Comparison of ENCODE assay signal across 27 cellular contexts in the genomic region with DNA sequence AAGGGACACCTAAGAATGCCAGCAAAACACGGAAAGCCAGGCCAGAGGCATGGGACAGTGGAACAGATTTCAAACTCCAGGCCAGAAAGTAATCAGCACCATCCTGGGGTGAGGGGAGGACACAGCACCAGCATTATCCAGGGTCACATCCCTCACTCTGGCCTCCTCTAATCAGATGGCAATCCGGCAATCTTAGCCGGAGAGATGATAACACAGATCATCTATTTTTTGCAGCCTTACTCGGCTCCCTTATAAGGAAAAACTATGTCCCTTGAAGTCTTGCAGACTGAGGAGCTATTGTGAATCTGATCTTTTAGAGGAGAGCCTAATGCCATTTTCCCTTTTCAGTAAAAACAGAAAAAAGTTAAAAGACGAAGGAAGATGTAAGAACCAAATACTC. TPM values are rescaled to one million over a fixed set of nuclear protein-coding genes. Genes with fewer than 3 reads are reported as not detected.
DNase-seq lines count a peak whose midpoint lies in the region; ATAC-seq and TF ChIP-seq lines count a peak whose summit lies in the region.
"Had no signal": no experiment of that assay in that cellular context is flagged by ENCODE, and none has a peak within 500 bp of the region (broad histone marks: within the 10 kb centered on the region; RNA-seq: fewer than 3 reads in every experiment).

No MANE protein-coding gene starts in this region.

- no peak overlapping the region for H2BK20ac ChIP-seq in IMR-90 (ENCODE audit: low read depth, low read length)

- intact Hi-C loops in IMR-90 (cut with micrococcal nuclease) = no loop called here

- H4K8ac ChIP-seq in IMR-90 (ENCODE audit: low read depth in 2 of 2, low read length in 2 of 2) = no peak overlapping the region

- H3K27me3 Mint-ChIP-seq in nephron progenitor cell (ENCODE audit: low read depth, poor library complexity) (peaks cover 9% of the 10 kb centered on the region), HFFc6 (ENCODE audit: insufficient read depth) (peaks cover 7% of the 10 kb centered on the region)
- peaks cover 37% of the 10 kb centered on the region for H3K27me3 Mint-ChIP-seq in activated CD8-positive, alpha-beta memory T cell treated with anti-CD3 and anti-CD28 coated beads, Interleukin-2, amount 10 ng/mL, durations not matched to agents 7 days and 5 days

- dilution Hi-C loops in IMR-90 (cut with HindIII; ENCODE audit: low sequenced_read_pairs, unreplicated experiment) = no loop called here

- CTCF ChIA-PET in IMR-90 (lab: Yijun Ruan, JAX) = interaction anchor here (2.4 kb wide), 1 partner anchor 15 kb away, joined by 8 read pairs; no protein-coding TSS in a partner anchor
- CTCF ChIA-PET in activated CD8-positive, alpha-beta memory T cell treated with anti-CD3 and anti-CD28 coated beads, Interleukin-2, amount 10 ng/mL, durations not matched to agents 7 days and 5 days (lab: Charles Lee) = interaction anchor here (1.4 to 2.5 kb wide), 2 partner anchors 15 to 16 kb away, joined by 3 to 11 read pairs; a partner anchor contains a TSS

- no peak overlapping the region for H2AK9ac ChIP-seq in IMR-90 (replicated peaks; ENCODE audit: low read depth, low read length, poor library complexity)

- BruUV-seq in IMR-90 (replicated peaks; lab: Mats Ljungman, UMichigan) = no TSS peak

- H3K36me3 Mint-ChIP-seq in nephron progenitor cell (ENCODE audit: low read depth) (peaks cover 3% of the 10 kb centered on the region), HFFc6 (ENCODE audit: low read depth) (no peaks in the 10 kb centered on the region)
- H3K36me3 Mint-ChIP-seq in activated CD8-positive, alpha-beta memory T cell treated with anti-CD3 and anti-CD28 coated beads, Interleukin-2, amount 10 ng/mL, durations not matched to agents 7 days and 5 days = no peaks in the 10 kb centered on the region

- no peaks in the 10 kb centered on the region for H3F3A ChIP-seq in smooth muscle cell (ENCODE audit: low read depth)

- H3K9me1 ChIP-seq in IMR-90 (ENCODE audit: insufficient read depth, low read length) = no peaks in the 10 kb centered on the region

- H3K9ac ChIP-seq in IMR-90 (ENCODE audit: low read depth, low read length) = no peak overlapping the region
- no peak overlapping the region for H3K9ac ChIP-seq in smooth muscle cell (ENCODE audit: low read depth)
- H3K9ac ChIP-seq: BLaER1 treated with 17β-estradiol and CSF1 and Interleukin-3, amounts not matched to agents 10 nM and 100 nM had no signal

- peaks cover 21% of the 10 kb centered on the region for H3K27me3 ChIP-seq in IMR-90 (ENCODE audit: control insufficient read depth, insufficient read depth, low read length)
- H3K27me3 ChIP-seq in smooth muscle cell (ENCODE audit: low read depth) = no peaks in the 10 kb centered on the region
- H3K27me3 ChIP-seq: BLaER1 treated with 17β-estradiol and CSF1 and Interleukin-3, amounts not matched to agents 10 nM and 100 nM; SJSA1 had no signal

- WGBS in IMR-90 (ENCODE audit: extremely low coverage in 2 of 2, insufficient read length in 1 of 2), 2 experiments = no CpG with 5 or more reads among the region's 5 CpGs
- 40% methylated on average over 5 of the region's 5 CpGs for WGBS in smooth muscle cell (ENCODE audit: low lambda C conversion rate)

- H2AFZ ChIP-seq in IMR-90 (replicated peaks; ENCODE audit: low read length, poor library complexity) (peak overlapping the region; percentile 5), smooth muscle cell (ENCODE audit: low read depth) (peak overlapping the region; percentile 15)
- H2AFZ ChIP-seq: PC-9 had no signal

- H3K4me3 ChIP-seq in IMR-90 (ENCODE audit: insufficient read depth, low read depth, low read length) = no peak overlapping the region
- H3K4me3 ChIP-seq in smooth muscle cell = no peak overlapping the region
- H3K4me3 ChIP-seq: A549; BLaER1 treated with 17β-estradiol and CSF1 and Interleukin-3, amounts not matched to agents 10 nM and 100 nM; GM12878; MG63; PC-9; SJSA1 had no signal

- H3K36me3 ChIP-seq in IMR-90 (ENCODE audit: control insufficient read depth, insufficient read depth, low read length) (no peaks in the 10 kb centered on the region), smooth muscle cell (ENCODE audit: low read depth) (no peaks in the 10 kb centered on the region)
- H3K36me3 ChIP-seq: BLaER1 treated with 17β-estradiol and CSF1 and Interleukin-3, amounts not matched to agents 10 nM and 100 nM; MG63; SJSA1 had no signal

- H3K4me1 ChIP-seq in IMR-90 (ENCODE audit: control insufficient read depth, insufficient read depth, low read length) = no peaks in the 10 kb centered on the region
- H3K4me1 ChIP-seq in smooth muscle cell (ENCODE audit: low read depth) = no peaks in the 10 kb centered on the region
- H3K4me1 ChIP-seq: A549, SJSA1 had no signal

- H4K20me1 ChIP-seq in IMR-90 (ENCODE audit: insufficient read depth, low read length) (no peaks in the 10 kb centered on the region), smooth muscle cell (ENCODE audit: low read depth) (no peaks in the 10 kb centered on the region)
- H4K20me1 ChIP-seq: BLaER1 treated with 17β-estradiol and CSF1 and Interleukin-3, amounts not matched to agents 10 nM and 100 nM had no signal

- H3K79me1 ChIP-seq in IMR-90 (ENCODE audit: low read depth in 1 of 2, low read length in 2 of 2) = no peaks in the 10 kb centered on the region

- no peaks in the 10 kb centered on the region for H3K79me2 ChIP-seq in smooth muscle cell (ENCODE audit: low read depth)

- no peak overlapping the region for H2BK120ac ChIP-seq in IMR-90 (ENCODE audit: low read depth, low read length)

- no peak for TF ChIP-seq CTCF in IMR-90 (conservative IDR thresholded peaks at IDR 0.05; ENCODE audit: low read depth, low read length)
- TF ChIP-seq CTCF in nephron progenitor cell (IDR thresholded peaks at IDR 0.05) = no peak
- TF ChIP-seq CTCF in smooth muscle cell (IDR thresholded peaks at IDR 0.05; ENCODE audit: borderline replicate concordance, insufficient read depth, poor library complexity, severe bottlenecking) = no peak
- TF ChIP-seq CTCF in HFFc6 (IDR thresholded peaks at IDR 0.05) = no peak

- H3K27ac Mint-ChIP-seq in nephron progenitor cell = peak overlapping the region; percentile 31
- no peak overlapping the region for H3K27ac Mint-ChIP-seq in HFFc6
- no peak overlapping the region for H3K27ac Mint-ChIP-seq in activated CD8-positive, alpha-beta memory T cell treated with anti-CD3 and anti-CD28 coated beads, Interleukin-2, amount 10 ng/mL, durations not matched to agents 7 days and 5 days
- H3K27ac Mint-ChIP-seq: CD4-positive, alpha-beta T cell had no signal

- DNase-seq in IMR-90 = no peak
- DNase-seq in foreskin melanocyte = peak; percentile 23
- DNase-seq in nephron progenitor cell = no peak
- no peak for DNase-seq in smooth muscle cell (lab: John Stamatoyannopoulos, UW; ENCODE audit: unreplicated experiment)
- DNase-seq in HFFc6 = no peak
- DNase-seq in mesenteric fat pad (ENCODE audit: low spot score) = no peak
- no peak for DNase-seq in activated CD8-positive, alpha-beta memory T cell treated with anti-CD3 and anti-CD28 coated beads, Interleukin-2, amount 10 ng/mL, durations not matched to agents 7 days and 5 days
- DNase-seq: AML-193; Caco-2; CD4-positive, alpha-beta T cell; EL; GDM1; GOT3; KG1; MG63; NCI-H1417; NCI-H1694 treated with DMSO at 0.1 percent for 48 hours; NCI-H2081; NCI-H2227 treated with DMSO at 0.1 percent for 48 hours; NCI-H526 treated with DMSO at 0.1 percent for 48 hours; PC-9 had no signal

- TF ChIP-seq POLR2A in IMR-90 (IDR thresholded peaks at IDR 0.05; ENCODE audit: low read depth, low read length) = no peak

- H4K91ac ChIP-seq in IMR-90 (ENCODE audit: insufficient read depth, low read depth, low read length) = no peak overlapping the region

- no peak overlapping the region for H3K4ac ChIP-seq in IMR-90 (ENCODE audit: low read depth, low read length)

- H3K9me3 Mint-ChIP-seq in nephron progenitor cell = peaks cover 10% of the 10 kb centered on the region
- no peaks in the 10 kb centered on the region for H3K9me3 Mint-ChIP-seq in HFFc6
- no peaks in the 10 kb centered on the region for H3K9me3 Mint-ChIP-seq in activated CD8-positive, alpha-beta memory T cell treated with anti-CD3 and anti-CD28 coated beads, Interleukin-2, amount 10 ng/mL, durations not matched to agents 7 days and 5 days (ENCODE audit: low read depth)
- H3K9me3 Mint-ChIP-seq: CD4-positive, alpha-beta T cell had no signal

- H4K5ac ChIP-seq in IMR-90 (ENCODE audit: low read depth, low read length) = no peak overlapping the region

- H3K23ac ChIP-seq in IMR-90 (ENCODE audit: low read depth, low read length) = no peak overlapping the region

- H2BK15ac ChIP-seq in IMR-90 (ENCODE audit: low read depth, low read length) = no peak overlapping the region

- H3K4me3 Mint-ChIP-seq in nephron progenitor cell (peak overlapping the region; percentile 0), HFFc6 (no peak overlapping the region)
- no peak overlapping the region for H3K4me3 Mint-ChIP-seq in activated CD8-positive, alpha-beta memory T cell treated with anti-CD3 and anti-CD28 coated beads, Interleukin-2, amount 10 ng/mL, durations not matched to agents 7 days and 5 days
- H3K4me3 Mint-ChIP-seq: CD4-positive, alpha-beta T cell had no signal

- no peak overlapping the region for H3K56ac ChIP-seq in IMR-90 (ENCODE audit: extremely low read depth, insufficient read depth, low read length)

- H3K27ac ChIP-seq in IMR-90 (ENCODE audit: insufficient read depth, low read length) = no peak overlapping the region
- H3K27ac ChIP-seq in smooth muscle cell (ENCODE audit: low read depth) = no peak overlapping the region
- H3K27ac ChIP-seq: A549; BLaER1 treated with 17β-estradiol and CSF1 and Interleukin-3, amounts not matched to agents 10 nM and 100 nM; PC-9; SJSA1 had no signal

- POLR2A ChIA-PET in IMR-90 (lab: Charles Lee; ENCODE audit: unreplicated experiment) = no interaction called here

- H3K14ac ChIP-seq in IMR-90 (replicated peaks; ENCODE audit: low read depth, low read length) = no peak overlapping the region

- no peak overlapping the region for H3K18ac ChIP-seq in IMR-90 (ENCODE audit: low read depth, low read length)

- H3K9me3 ChIP-seq in IMR-90 (ENCODE audit: control insufficient read depth, insufficient read depth, low read length) (no peaks in the 10 kb centered on the region), smooth muscle cell (replicated peaks; ENCODE audit: low read depth) (no peaks in the 10 kb centered on the region)
- H3K9me3 ChIP-seq: A549, Caco-2, MG63, SJSA1 had no signal

- no peak overlapping the region for H3K4me2 ChIP-seq in IMR-90 (ENCODE audit: low read depth, low read length)
- H3K4me2 ChIP-seq in smooth muscle cell = peak overlapping the region; percentile 24
- H3K4me2 ChIP-seq: A549; BLaER1 treated with 17β-estradiol and CSF1 and Interleukin-3, amounts not matched to agents 10 nM and 100 nM; PC-9 had no signal

- no peak for TF ChIP-seq RAD21 in IMR-90 (IDR thresholded peaks at IDR 0.05; ENCODE audit: low read length)

- H3K4me1 Mint-ChIP-seq in nephron progenitor cell = peaks cover 71% of the 10 kb centered on the region
- H3K4me1 Mint-ChIP-seq in HFFc6 (ENCODE audit: low read depth) = no peaks in the 10 kb centered on the region
- H3K4me1 Mint-ChIP-seq in activated CD8-positive, alpha-beta memory T cell treated with anti-CD3 and anti-CD28 coated beads, Interleukin-2, amount 10 ng/mL, durations not matched to agents 7 days and 5 days = no peaks in the 10 kb centered on the region

- ATAC-seq in IMR-90 (ENCODE audit: low read depth) (no peak), HG02981 (IDR thresholded peaks at IDR 0.05; ENCODE audit: unreplicated experiment) (no peak)
- ATAC-seq in activated CD8-positive, alpha-beta memory T cell treated with anti-CD3 and anti-CD28 coated beads, Interleukin-2, amount 10 ng/mL, durations not matched to agents 7 days and 5 days = no peak
- ATAC-seq: A549, GM12878, Right ventricle myocardium inferior had no signal

- no peak overlapping the region for H2BK5ac ChIP-seq in IMR-90 (ENCODE audit: low read depth, low read length, poor library complexity, severe bottlenecking)

- no peak overlapping the region for H2AK5ac ChIP-seq in IMR-90 (ENCODE audit: low read depth, low read length)

- in situ Hi-C loops in IMR-90 (cut with MboI; ENCODE audit: low sequenced_read_pairs) = no loop called here

RNA-seq across cellular contexts. Expression of a gene that starts 16.5 kb away (rescaled TPM):
- total RNA-seq in IMR-90 (2012; rRNA removed) (under 0.01 TPM in 2 replicates), smooth muscle cell (8.9 and 11.1 TPM in 2 replicates), mesenteric fat pad (3.7 TPM)
- polyA plus RNA-seq in IMR-90 (2012; rRNA removed) (0.04 and 0.09 TPM in 2 replicates), smooth muscle cell (4.7 and 11.0 TPM in 2 replicates)
- 0.06 and 0.10 TPM in 2 replicates for polyA plus RNA-seq in IMR-90 (2012; cell fraction: cytosol; rRNA removed)
- 0.01 and 0.02 TPM in 2 replicates for polyA plus RNA-seq in IMR-90 (2012; cell fraction: nucleus; rRNA removed; ENCODE audit: low replicate concordance)
- under 1 TPM in 2 of 6 experiments, not detected in 4; 0.07 to 0.08 TPM for total RNA-seq in HFFc6 (2021; fragmentation: NEBNext Ultra II Directional; extraction: Animal tissue kit (Norgen Biotek cat#: 25700))
- total RNA-seq in activated CD8-positive, alpha-beta memory T cell treated with anti-CD3 and anti-CD28 coated beads, Interleukin-2, amount 10 ng/mL, durations not matched to agents 7 days and 5 days = under 1 TPM in 1 of 2 experiments, not detected in 1; 0.05 TPM
- total RNA-seq: CD4-positive, alpha-beta T cell; GM12878; PC-9 had no signal
- polyA plus RNA-seq: A549, GM12878 had no signal
